1 cellular context compared by ENCODE assay signal in the genomic region with DNA sequence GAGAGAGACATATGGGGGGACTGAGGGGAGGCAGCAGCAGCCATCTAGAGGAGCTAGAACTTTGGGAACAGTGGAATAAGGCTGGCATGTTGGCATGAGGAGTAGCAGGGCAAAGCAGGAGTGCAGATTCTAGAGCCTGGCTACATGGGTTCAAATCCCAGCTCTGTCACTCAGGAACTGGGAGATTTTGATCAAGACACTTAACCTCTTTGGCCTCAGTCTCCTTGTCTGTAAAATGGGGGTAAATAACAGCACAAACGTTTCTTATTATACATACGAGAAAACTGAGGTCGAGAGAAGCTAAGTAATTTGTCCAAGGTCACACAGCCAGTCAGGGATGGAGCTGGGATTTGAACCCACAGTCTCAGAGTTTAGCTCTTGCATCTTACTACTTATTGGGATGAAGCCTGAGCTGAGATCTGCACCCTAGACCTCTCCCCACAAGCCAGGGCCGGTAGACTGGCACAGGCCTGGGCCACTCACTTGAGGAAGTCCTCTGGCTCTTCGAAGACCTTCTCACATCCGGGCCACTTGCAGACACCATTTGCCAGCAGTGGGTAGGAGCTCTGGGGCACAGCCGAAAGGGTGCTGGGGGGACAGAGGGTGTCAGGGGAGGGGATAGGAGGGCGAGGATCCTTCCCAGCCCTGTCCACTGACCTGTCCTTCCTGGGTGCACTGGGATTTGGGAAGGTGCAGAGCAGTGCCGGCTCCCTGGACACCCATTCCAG.
TF ChIP-seq lines count a peak whose summit lies in the region.

No MANE protein-coding gene starts in this region.

TF ChIP-seq in K562, 482 proteins besides CTCF, POLR2A, EP300 and RAD21:
- TF ChIP-seq RBM25 (IDR thresholded peaks at IDR 0.05; ENCODE audit: low read depth, low read length, severe bottlenecking) (peak; percentile 92), SMAD4 (CRISPR knock-in tag; conservative IDR thresholded peaks at IDR 0.05) (no peak), KDM1A (IDR thresholded peaks at IDR 0.05) (peak in 1 of 2 experiments; percentile 48; a peak in 1 of 4 replicates), BCOR (IDR thresholded peaks at IDR 0.05) (peak; percentile 43; the same call in 1 of the 2 replicates), ADNP (tag; IDR thresholded peaks at IDR 0.05) (peak; percentile 52; the same call in 1 of the 2 replicates)
